Comparison of ENCODE assay signal across 8 cellular contexts in genomic region chr3:132723024-132723462, GRCh38. TPM values are rescaled to one million over a fixed set of nuclear protein-coding genes. Genes with fewer than 3 reads are reported as not detected.
DNase-seq lines count a peak whose midpoint lies in the region; ATAC-seq and TF ChIP-seq lines count a peak whose summit lies in the region.

No MANE protein-coding gene starts in this region.

- H3K9ac ChIP-seq in rectal smooth muscle tissue (ENCODE audit: low read length) = no peak overlapping the region

- no peaks in the 10 kb centered on the region for H3K27me3 Mint-ChIP-seq in activated naive CD4-positive, alpha-beta T cell treated with anti-CD3 and anti-CD28 coated beads, Interleukin-2, amount 50 U/mL, for 24 hours

- TF ChIP-seq CTCF in Peyer's patch (IDR thresholded peaks at IDR 0.05) (peak in 2 of 6 experiments; percentile 15 to 22), esophagus squamous epithelium (IDR thresholded peaks at IDR 0.05) (no peak)

- ATAC-seq in GM21367 (IDR thresholded peaks at IDR 0.05; ENCODE audit: unreplicated experiment) = no peak

- peaks cover 0 to 18% (median 7%) of the 10 kb centered on the region in 4 donors for H3K4me1 ChIP-seq in Peyer's patch
- H3K4me1 ChIP-seq in esophagus squamous epithelium = peaks cover 16 to 48% (median 17%) of the 10 kb centered on the region in 3 donors
- H3K4me1 ChIP-seq in rectal smooth muscle tissue (ENCODE audit: control insufficient read depth, insufficient read depth, low read length) = peaks cover 9% of the 10 kb centered on the region

- H3K4me3 ChIP-seq in Peyer's patch (peak overlapping the region; percentile 60 to 71 (median 64)), esophagus squamous epithelium (peak overlapping the region; percentile 33 to 80 (median 68)), rectal smooth muscle tissue (ENCODE audit: low read length) (peak overlapping the region; percentile 69)

- no peak for DNase-seq in activated naive CD4-positive, alpha-beta T cell (lab: John Stamatoyannopoulos, UW)
- no peak for DNase-seq in Peyer's patch
- DNase-seq in esophagus squamous epithelium (lab: John Stamatoyannopoulos, UW) = no peak
- DNase-seq in NCI-H774 (lab: John Stamatoyannopoulos, UW) = no peak
- no peak for DNase-seq in SW480 (ENCODE audit: low spot score)

- H3K36me3 Mint-ChIP-seq in activated naive CD4-positive, alpha-beta T cell treated with anti-CD3 and anti-CD28 coated beads, Interleukin-2, amount 50 U/mL, for 24 hours = no peaks in the 10 kb centered on the region

- no peaks in the 10 kb centered on the region for H3K9me3 ChIP-seq in Peyer's patch
- no peaks in the 10 kb centered on the region for H3K9me3 ChIP-seq in esophagus squamous epithelium

- intact Hi-C loops in esophagus squamous epithelium (cut with DNase I) = loop anchor here (10.0 kb wide), 1 partner anchor 702 kb away; no protein-coding TSS in a partner anchor

- peak overlapping the region; percentile 85 for H3K4me3 Mint-ChIP-seq in activated naive CD4-positive, alpha-beta T cell treated with anti-CD3 and anti-CD28 coated beads, Interleukin-2, amount 50 U/mL, for 24 hours

- peaks cover 0 to 4% (median 0%) of the 10 kb centered on the region in 3 donors for H3K36me3 ChIP-seq in Peyer's patch
- H3K36me3 ChIP-seq in esophagus squamous epithelium = peaks cover 0 to 11% (median 0%) of the 10 kb centered on the region in 3 donors
- no peaks in the 10 kb centered on the region for H3K36me3 ChIP-seq in rectal smooth muscle tissue (ENCODE audit: control insufficient read depth, insufficient read depth, low read length)

- H3K27ac Mint-ChIP-seq in activated naive CD4-positive, alpha-beta T cell treated with anti-CD3 and anti-CD28 coated beads, Interleukin-2, amount 50 U/mL, for 24 hours = peak overlapping the region; percentile 25

- WGBS in esophagus squamous epithelium, 2 donors = 8 to 21% methylated on average over 3 to 8 of the region's 17 CpGs

- peaks cover 42% of the 10 kb centered on the region for H3K4me1 Mint-ChIP-seq in activated naive CD4-positive, alpha-beta T cell treated with anti-CD3 and anti-CD28 coated beads, Interleukin-2, amount 50 U/mL, for 24 hours

- H3K27ac ChIP-seq in Peyer's patch (peak overlapping the region; percentile 69 to 92 (median 83)), esophagus squamous epithelium (peak overlapping the region; percentile 60 to 89 (median 88)), rectal smooth muscle tissue (ENCODE audit: low read depth, low read length) (peak overlapping the region; percentile 38)

- TF ChIP-seq POLR2A in Peyer's patch (IDR thresholded peaks at IDR 0.05) (peak in 1 of 2 donors; percentile 54), esophagus squamous epithelium (IDR thresholded peaks at IDR 0.05) (peak in 1 of 4 donors; percentile 58)

- H3K27me3 ChIP-seq in Peyer's patch (no peaks in the 10 kb centered on the region), esophagus squamous epithelium (no peaks in the 10 kb centered on the region), rectal smooth muscle tissue (ENCODE audit: control insufficient read depth, insufficient read depth, low read length) (no peaks in the 10 kb centered on the region)

- H3K9me3 Mint-ChIP-seq in activated naive CD4-positive, alpha-beta T cell treated with anti-CD3 and anti-CD28 coated beads, Interleukin-2, amount 50 U/mL, for 24 hours = no peaks in the 10 kb centered on the region

RNA-seq across cellular contexts. Expression of gene NPHP3, which starts 0.8 kb away (rescaled TPM):
- total RNA-seq in Peyer's patch (10 to 100 TPM; 20.5 to 67.6 (median 45.4) TPM), esophagus squamous epithelium (10 to 100 TPM in 1 of 4 donors, 1 to 10 TPM in 3; 7.1 to 27.8 (median 9.1) TPM)
